ENCODE assay signal across 1 cellular context in genomic region chr3:121165397-121165837, GRCh38.
TF ChIP-seq lines count a peak whose summit lies in the region.

No MANE protein-coding gene starts in this region.

TF ChIP-seq in GM23338, 12 proteins besides CTCF, POLR2A, EP300 and RAD21 (continued from another document):
- TF ChIP-seq ZNF462 (CRISPR knock-in tag; IDR thresholded peaks at IDR 0.05) = no peak
- no peak for TF ChIP-seq NANOG (IDR thresholded peaks at IDR 0.05; ENCODE audit: borderline replicate concordance)
- TF ChIP-seq JUNB (IDR thresholded peaks at IDR 0.05; ENCODE audit: unreplicated experiment) = no peak
- no peak for TF ChIP-seq REST (IDR thresholded peaks at IDR 0.05; ENCODE audit: unreplicated experiment)
